Comparison of ENCODE assay signal across 28 cellular contexts in genomic region chr6:131762984-131763383, GRCh38. TPM values are rescaled to one million over a fixed set of nuclear protein-coding genes. Genes with fewer than 3 reads are reported as not detected.
"Had no signal": no experiment of that assay in that cellular context is flagged by ENCODE, and none has a peak within 500 bp of the region (broad histone marks: within the 10 kb centered on the region; RNA-seq: fewer than 3 reads in every experiment).

No MANE protein-coding gene starts in this region.

- DNase-seq: activated CD4-positive, alpha-beta T cell treated with anti-CD3 and anti-CD28 coated beads for 48 hours; activated CD4-positive, CD25-positive, alpha-beta regulatory T cell; activated CD8-positive, alpha-beta memory T cell treated with anti-CD3 and anti-CD28 coated beads, Interleukin-2, amount 10 ng/mL, durations not matched to agents 7 days and 5 days; activated CD8-positive, alpha-beta T cell treated with anti-CD3 and anti-CD28 coated beads for 36 hours; activated gamma-delta T cell; activated naive CD4-positive, alpha-beta T cell treated with anti-CD3 and anti-CD28 coated beads, Interleukin-2, amount 50 U/mL, for 16 hours; activated naive CD8-positive, alpha-beta T cell treated with anti-CD3 and anti-CD28 coated beads, Interleukin-2, amount 50 U/mL, for 24 hours; effector memory CD4-positive, alpha-beta T cell; foreskin keratinocyte; immature natural killer cell; mucosa of descending colon; nephron progenitor cell; stimulated activated CD4-positive, alpha-beta T cell treated with anti-CD3 and anti-CD28 coated beads, Interleukin-2, amount 100 ng/mL, for 48 hours; stimulated activated CD8-positive, alpha-beta memory T cell treated with anti-CD3 and anti-CD28 coated beads, Interleukin-4, amount 100 ng/mL, for 48 hours; stimulated activated naive B cell treated with anti-CD40 and anti-IgM and Interleukin-4, amounts not matched to agents 10 μg/mL and 1 μg/mL and 100 μg/mL, for 72 hours; T1000; testis had no signal

- H3K9me3 ChIP-seq: mucosa of descending colon, testis, vagina had no signal

- H3K9me3 Mint-ChIP-seq: activated CD8-positive, alpha-beta T cell treated with anti-CD3 and anti-CD28 coated beads for 36 hours; activated naive CD8-positive, alpha-beta T cell treated with anti-CD3 and anti-CD28 coated beads, Interleukin-2, amount 50 U/mL, for 24 hours; activated T-helper 1 cell treated with anti-CD3 and anti-CD28 coated beads, Interleukin-12 subunit alpha, Interleukin-12 subunit beta, Interleukin-2, Interleukin-4 antibody, amounts not matched to agents 30 ng/mL and 10 ng/mL and 1 ng/mL, durations not matched to agents 14 hours and 24 hours and 36 hours; central memory CD8-positive, alpha-beta T cell; immature natural killer cell; memory B cell; nephron progenitor cell; stimulated activated naive B cell treated with anti-CD40 and anti-IgM and Interleukin-4, amounts not matched to agents 10 μg/mL and 1 μg/mL and 100 μg/mL, for 72 hours; type B pancreatic cell had no signal

- H3K27ac ChIP-seq: foreskin keratinocyte, testis, vagina had no signal

- FAIRE-seq: colon had no signal

- H3K4me3 ChIP-seq: mucosa of descending colon, testis, vagina had no signal

- H3K4me3 Mint-ChIP-seq: activated CD8-positive, alpha-beta memory T cell treated with anti-CD3 and anti-CD28 coated beads, Interleukin-2, amount 10 ng/mL, durations not matched to agents 7 days and 5 days; activated CD8-positive, alpha-beta T cell treated with anti-CD3 and anti-CD28 coated beads for 36 hours; activated naive CD8-positive, alpha-beta T cell treated with anti-CD3 and anti-CD28 coated beads, Interleukin-2, amount 50 U/mL, for 24 hours; activated T-helper 1 cell treated with anti-CD3 and anti-CD28 coated beads, Interleukin-12 subunit alpha, Interleukin-12 subunit beta, Interleukin-2, Interleukin-4 antibody, amounts not matched to agents 30 ng/mL and 10 ng/mL and 1 ng/mL, durations not matched to agents 14 hours and 24 hours and 36 hours; central memory CD8-positive, alpha-beta T cell; immature natural killer cell; memory B cell; nephron progenitor cell; stimulated activated naive B cell treated with anti-CD40 and anti-IgM and Interleukin-4, amounts not matched to agents 10 μg/mL and 1 μg/mL and 100 μg/mL, for 72 hours; type B pancreatic cell had no signal

- H3K36me3 Mint-ChIP-seq: activated CD8-positive, alpha-beta memory T cell treated with anti-CD3 and anti-CD28 coated beads, Interleukin-2, amount 10 ng/mL, durations not matched to agents 7 days and 5 days; immature natural killer cell; memory B cell; stimulated activated naive B cell treated with anti-CD40 and anti-IgM and Interleukin-4, amounts not matched to agents 10 μg/mL and 1 μg/mL and 100 μg/mL, for 72 hours; type B pancreatic cell had no signal

- H3K27ac Mint-ChIP-seq: activated CD8-positive, alpha-beta memory T cell treated with anti-CD3 and anti-CD28 coated beads, Interleukin-2, amount 10 ng/mL, durations not matched to agents 7 days and 5 days; activated CD8-positive, alpha-beta T cell treated with anti-CD3 and anti-CD28 coated beads for 36 hours; activated naive CD8-positive, alpha-beta T cell treated with anti-CD3 and anti-CD28 coated beads, Interleukin-2, amount 50 U/mL, for 24 hours; activated T-helper 1 cell treated with anti-CD3 and anti-CD28 coated beads, Interleukin-12 subunit alpha, Interleukin-12 subunit beta, Interleukin-2, Interleukin-4 antibody, amounts not matched to agents 30 ng/mL and 10 ng/mL and 1 ng/mL, durations not matched to agents 14 hours and 24 hours and 36 hours; immature natural killer cell; memory B cell; nephron progenitor cell; stimulated activated naive B cell treated with anti-CD40 and anti-IgM and Interleukin-4, amounts not matched to agents 10 μg/mL and 1 μg/mL and 100 μg/mL, for 72 hours; type B pancreatic cell had no signal

- H3K36me3 ChIP-seq: vagina had no signal

- H3K27me3 ChIP-seq: foreskin keratinocyte, testis, vagina had no signal

- H3K27me3 Mint-ChIP-seq: type B pancreatic cell had no signal

- H3K4me1 ChIP-seq: foreskin keratinocyte, vagina had no signal

- H3K4me1 Mint-ChIP-seq: activated CD8-positive, alpha-beta memory T cell treated with anti-CD3 and anti-CD28 coated beads, Interleukin-2, amount 10 ng/mL, durations not matched to agents 7 days and 5 days; activated naive CD8-positive, alpha-beta T cell treated with anti-CD3 and anti-CD28 coated beads, Interleukin-2, amount 50 U/mL, for 24 hours; central memory CD8-positive, alpha-beta T cell; immature natural killer cell; memory B cell had no signal

- ATAC-seq: activated CD8-positive, alpha-beta memory T cell treated with anti-CD3 and anti-CD28 coated beads, Interleukin-2, amount 10 ng/mL, durations not matched to agents 7 days and 5 days; activated CD8-positive, alpha-beta T cell treated with anti-CD3 and anti-CD28 coated beads for 36 hours; activated naive CD8-positive, alpha-beta T cell treated with anti-CD3 and anti-CD28 coated beads, Interleukin-2, amount 50 U/mL, for 24 hours; foreskin keratinocyte; mucosa of descending colon; sciatic nerve had no signal

RNA-seq across cellular contexts. Expression of gene CTAGE9, which starts 52.2 kb away (rescaled TPM):
- total RNA-seq: activated CD8-positive, alpha-beta memory T cell treated with anti-CD3 and anti-CD28 coated beads, Interleukin-2, amount 10 ng/mL, durations not matched to agents 7 days and 5 days; activated CD8-positive, alpha-beta T cell treated with anti-CD3 and anti-CD28 coated beads for 36 hours; activated T-helper 1 cell treated with anti-CD3 and anti-CD28 coated beads, Interleukin-12 subunit alpha, Interleukin-12 subunit beta, Interleukin-2, Interleukin-4 antibody, amounts not matched to agents 30 ng/mL and 10 ng/mL and 1 ng/mL, durations not matched to agents 14 hours and 24 hours and 36 hours; dermis microvascular lymphatic vessel endothelial cell; foreskin keratinocyte; lower leg skin; mucosa of descending colon; sciatic nerve; T-helper 1 cell treated with Interleukin-12 subunit alpha and Interleukin-12 subunit beta and Interleukin-4 antibody, amounts not matched to agents 30 ng/mL and 1 ng/mL, for 36 hours; vagina had no signal
- polyA plus RNA-seq: esophagus, foreskin keratinocyte, immature natural killer cell had no signal
